ENCODE assay signal across 23 cellular contexts in the genomic region with DNA sequence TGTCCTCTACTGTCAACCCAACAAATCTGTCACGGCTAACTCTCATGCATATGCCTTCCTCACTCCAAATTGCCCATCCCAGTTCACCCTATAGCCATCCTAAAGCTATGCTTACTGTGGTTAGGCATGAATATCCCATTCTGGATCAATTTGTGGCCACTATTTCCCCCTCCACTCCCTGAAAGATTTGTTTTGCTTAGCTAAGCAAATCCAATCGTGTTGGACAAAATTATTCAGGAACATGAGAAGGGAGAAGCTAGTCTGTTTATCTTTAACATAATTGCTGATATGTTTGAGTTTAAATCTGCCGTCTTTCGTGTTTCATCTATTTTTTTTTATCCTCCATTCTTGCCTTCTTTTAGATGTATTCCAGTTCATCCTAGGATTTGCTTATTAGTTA. TPM values are rescaled to one million over a fixed set of nuclear protein-coding genes. Genes with fewer than 3 reads are reported as not detected.
DNase-seq lines count a peak whose midpoint lies in the region; ATAC-seq and TF ChIP-seq lines count a peak whose summit lies in the region.
"Had no signal": no experiment of that assay in that cellular context is flagged by ENCODE, and none has a peak within 500 bp of the region (broad histone marks: within the 10 kb centered on the region; RNA-seq: fewer than 3 reads in every experiment).

No MANE protein-coding gene starts in this region.

- TF ChIP-seq CTCF in MCF 10A (IDR thresholded peaks at IDR 0.05; ENCODE audit: unreplicated experiment) (no peak), breast epithelium (IDR thresholded peaks at IDR 0.05) (no peak)

- no peak for TF ChIP-seq POLR2A in breast epithelium (IDR thresholded peaks at IDR 0.05)

- no peak for ATAC-seq in stimulated activated naive B cell treated with anti-CD40 and anti-IgM and Interleukin-4, amounts not matched to agents 10 μg/mL and 1 μg/mL and 100 μg/mL, for 72 hours (replicated peaks)
- ATAC-seq: Right ventricle myocardium inferior had no signal

- intact Hi-C loops in MCF 10A (cut with micrococcal nuclease) (no loop called here), breast epithelium (cut with DNase I; ENCODE audit: low total_unique reads) (no loop called here)
- intact Hi-C loops in dendritic cell treated with granulocyte-macrophage colony-stimulating factor and Interleukin-4, amounts not matched to agents 40 ng/mL and 50 ng/mL, for 4 days (cut with micrococcal nuclease): no loop called here

- CTCF ChIA-PET in MCF 10A (lab: Yijun Ruan, JAX): interaction anchor here (0.7 kb wide), 3 partner anchors 61 to 599 kb away, joined by 3 read pairs; no protein-coding TSS in a partner anchor

- H3K27ac ChIP-seq in breast epithelium: no peak overlapping the region
- peak overlapping the region; percentile 68 for H3K27ac ChIP-seq in SJSA1
- H3K27ac ChIP-seq: BLaER1, PC-9, SJCRH30 had no signal

- no peaks in the 10 kb centered on the region for H3K4me1 ChIP-seq in breast epithelium
- H3K4me1 ChIP-seq in SJSA1 (replicated peaks): peaks cover 15% of the 10 kb centered on the region
- H3K4me1 ChIP-seq: BLaER1, SJCRH30 had no signal

- BruUV-seq in MCF 10A (replicated peaks; lab: Mats Ljungman, UMichigan): no TSS peak

- H3K36me3 ChIP-seq in breast epithelium: peaks cover 7% of the 10 kb centered on the region
- H3K36me3 ChIP-seq in SJSA1: peaks cover 41% of the 10 kb centered on the region

- H3K9me3 ChIP-seq in breast epithelium (no peaks in the 10 kb centered on the region), SJSA1 (replicated peaks) (0 out of 2 replicates have a peak, but pooled peaks cover 4% of the 10 kb centered on the region)
- H3K9me3 ChIP-seq: BLaER1 had no signal

- H3K36me3 Mint-ChIP-seq in MCF 10A (ENCODE audit: insufficient read depth, unreplicated experiment): peaks cover 45% of the 10 kb centered on the region
- H3K36me3 Mint-ChIP-seq in dendritic cell treated with granulocyte-macrophage colony-stimulating factor and Interleukin-4, amounts not matched to agents 40 ng/mL and 50 ng/mL, for 4 days (ENCODE audit: low read depth): peaks cover 52% of the 10 kb centered on the region
- H3K36me3 Mint-ChIP-seq in stimulated activated naive B cell treated with anti-CD40 and anti-IgM and Interleukin-4, amounts not matched to agents 10 μg/mL and 1 μg/mL and 100 μg/mL, for 72 hours: peaks cover 27 to 40% of the 10 kb centered on the region in 2 donors

- no peak for DNase-seq in MCF 10A (ENCODE audit: unreplicated experiment)
- no peak for DNase-seq in breast epithelium (ENCODE audit: low spot score in 2 of 2)
- DNase-seq in SJSA1 (ENCODE audit: low read depth in 1 of 2, low spot score in 2 of 2): no peak
- no peak for DNase-seq in stimulated activated naive B cell treated with anti-CD40 and anti-IgM and Interleukin-4, amounts not matched to agents 10 μg/mL and 1 μg/mL and 100 μg/mL, for 72 hours
- no peak for DNase-seq in activated CD8-positive, alpha-beta memory T cell treated with anti-CD3 and anti-CD28 coated beads for 24 hours
- no peak for DNase-seq in OCI-M1 (lab: John Stamatoyannopoulos, UW)
- DNase-seq: CD4-positive, CD25-positive, alpha-beta regulatory T cell; DMS153; Kasumi-1; MV-4-11; NCI-H1105; NCI-H146; NCI-H1930; NCI-H2107; NCI-H446; NCI-H524 treated with DMSO at 0.1 percent for 48 hours; NCI-H82; NK-92 treated with Interleukin-12 subunit alpha and Interleukin-12 subunit beta, amount 100 ng/mL, for 24 hours; PC-9; SJCRH30 had no signal

- H3K27me3 ChIP-seq in breast epithelium (no peaks in the 10 kb centered on the region), SJSA1 (replicated peaks) (no peaks in the 10 kb centered on the region)
- H3K27me3 ChIP-seq: BLaER1, SJCRH30 had no signal

- H3K4me3 ChIP-seq in breast epithelium (no peak overlapping the region), SJSA1 (no peak overlapping the region)
- H3K4me3 ChIP-seq: BLaER1, PC-9, SJCRH30 had no signal

- H3K27ac Mint-ChIP-seq in MCF 10A (ENCODE audit: low read depth, unreplicated experiment): peak overlapping the region; percentile 71
- peak overlapping the region; percentile 17 for H3K27ac Mint-ChIP-seq in dendritic cell treated with granulocyte-macrophage colony-stimulating factor and Interleukin-4, amounts not matched to agents 40 ng/mL and 50 ng/mL, for 4 days
- H3K27ac Mint-ChIP-seq in stimulated activated naive B cell treated with anti-CD40 and anti-IgM and Interleukin-4, amounts not matched to agents 10 μg/mL and 1 μg/mL and 100 μg/mL, for 72 hours: peak overlapping the region; percentile 31
- H3K27ac Mint-ChIP-seq: CD4-positive, CD25-positive, alpha-beta regulatory T cell had no signal

- POLR2A ChIA-PET in MCF 10A (lab: Yijun Ruan, JAX): interaction anchor here (0.8 to 1.2 kb wide), 3 partner anchors 12 to 42 kb away, joined by 4 read pairs; no protein-coding TSS in a partner anchor

- no peaks in the 10 kb centered on the region for H3K27me3 Mint-ChIP-seq in MCF 10A (ENCODE audit: insufficient read depth, unreplicated experiment)
- no peaks in the 10 kb centered on the region for H3K27me3 Mint-ChIP-seq in dendritic cell treated with granulocyte-macrophage colony-stimulating factor and Interleukin-4, amounts not matched to agents 40 ng/mL and 50 ng/mL, for 4 days
- no peaks in the 10 kb centered on the region for H3K27me3 Mint-ChIP-seq in stimulated activated naive B cell treated with anti-CD40 and anti-IgM and Interleukin-4, amounts not matched to agents 10 μg/mL and 1 μg/mL and 100 μg/mL, for 72 hours
- H3K27me3 Mint-ChIP-seq: CD4-positive, CD25-positive, alpha-beta regulatory T cell had no signal

- H3K4me1 Mint-ChIP-seq in MCF 10A (ENCODE audit: insufficient read depth, unreplicated experiment): peaks cover 5% of the 10 kb centered on the region
- peaks cover 14% of the 10 kb centered on the region for H3K4me1 Mint-ChIP-seq in dendritic cell treated with granulocyte-macrophage colony-stimulating factor and Interleukin-4, amounts not matched to agents 40 ng/mL and 50 ng/mL, for 4 days (ENCODE audit: low read depth)
- H3K4me1 Mint-ChIP-seq in stimulated activated naive B cell treated with anti-CD40 and anti-IgM and Interleukin-4, amounts not matched to agents 10 μg/mL and 1 μg/mL and 100 μg/mL, for 72 hours: peaks cover 6 to 33% of the 10 kb centered on the region in 2 donors

- H3K4me3 Mint-ChIP-seq in MCF 10A (ENCODE audit: unreplicated experiment): no peak overlapping the region
- H3K4me3 Mint-ChIP-seq in dendritic cell treated with granulocyte-macrophage colony-stimulating factor and Interleukin-4, amounts not matched to agents 40 ng/mL and 50 ng/mL, for 4 days: no peak overlapping the region
- no peak overlapping the region for H3K4me3 Mint-ChIP-seq in stimulated activated naive B cell treated with anti-CD40 and anti-IgM and Interleukin-4, amounts not matched to agents 10 μg/mL and 1 μg/mL and 100 μg/mL, for 72 hours
- H3K4me3 Mint-ChIP-seq: CD4-positive, CD25-positive, alpha-beta regulatory T cell had no signal

- H3K9me3 Mint-ChIP-seq in MCF 10A (ENCODE audit: unreplicated experiment): peaks cover 8% of the 10 kb centered on the region
- H3K9me3 Mint-ChIP-seq in dendritic cell treated with granulocyte-macrophage colony-stimulating factor and Interleukin-4, amounts not matched to agents 40 ng/mL and 50 ng/mL, for 4 days: no peaks in the 10 kb centered on the region
- no peaks in the 10 kb centered on the region for H3K9me3 Mint-ChIP-seq in stimulated activated naive B cell treated with anti-CD40 and anti-IgM and Interleukin-4, amounts not matched to agents 10 μg/mL and 1 μg/mL and 100 μg/mL, for 72 hours
- H3K9me3 Mint-ChIP-seq: CD4-positive, CD25-positive, alpha-beta regulatory T cell had no signal

RNA-seq across cellular contexts. Expression of a gene that starts 43.6 kb away (rescaled TPM):
- total RNA-seq in MCF 10A (2022) (47.5 and 49.1 TPM in 2 replicates), breast epithelium (10 to 100 TPM; 37.7 to 95.9 (median 59.7) TPM)
- total RNA-seq in SJSA1 (2014; rRNA removed; shearing (Covaris generic)): 38.8 and 41.2 TPM in 2 replicates

Comparison
In these comparisons a context has a peak if more than half of its experiments do, and no peak if none do; other contexts are left out.
1. H3K27ac Mint-ChIP-seq: peak in every context shown above with its lines; median percentile 71 in MCF 10A; 31 in stimulated activated naive B cell treated with anti-CD40 and anti-IgM and Interleukin-4, amounts not matched to agents 10 μg/mL and 1 μg/mL and 100 μg/mL, for 72 hours; 17 in dendritic cell treated with granulocyte-macrophage colony-stimulating factor and Interleukin-4, amounts not matched to agents 40 ng/mL and 50 ng/mL, for 4 days.